Comparison of ENCODE assay signal across 12 cellular contexts in the genomic region with DNA sequence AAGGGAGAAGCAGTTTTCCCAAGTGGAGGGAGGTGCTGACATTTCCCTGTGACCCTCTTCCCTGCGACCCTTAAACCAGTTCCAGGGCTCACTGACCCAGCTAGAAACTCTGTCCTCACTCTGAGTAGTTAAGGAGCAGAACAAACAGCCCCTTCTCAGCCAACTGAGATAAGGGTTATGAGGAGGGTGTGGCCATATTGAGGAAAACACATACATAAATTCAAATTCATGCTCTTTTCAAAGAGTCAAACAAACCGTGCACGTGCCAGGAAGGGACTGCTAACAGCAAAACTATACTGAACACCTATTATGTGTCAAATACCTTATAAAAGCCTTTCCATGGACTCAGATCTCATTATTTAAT. TPM values are rescaled to one million over a fixed set of nuclear protein-coding genes. Genes with fewer than 3 reads are reported as not detected.
DNase-seq lines count a peak whose midpoint lies in the region; ATAC-seq, FAIRE-seq and TF ChIP-seq lines count a peak whose summit lies in the region.
"Had no signal": no experiment of that assay in that cellular context is flagged by ENCODE, and none has a peak within 500 bp of the region (broad histone marks: within the 10 kb centered on the region; RNA-seq: fewer than 3 reads in every experiment).

No MANE protein-coding gene starts in this region.

- DNase-seq in K562 (ENCODE audit: extremely low read depth in 1 of 4, low spot score in 3 of 4): peak in 2 of 4 experiments; percentile 35 to 50
- DNase-seq in omental fat pad (ENCODE audit: low spot score): no peak
- DNase-seq in posterior vena cava (ENCODE audit: low spot score): no peak
- no peak for DNase-seq in dermis blood vessel endothelial cell
- no peak for DNase-seq in DMS153 (lab: John Stamatoyannopoulos, UW)

- H3K27me3 ChIP-seq in BLaER1 treated with 17β-estradiol and CSF1 and Interleukin-3, amounts not matched to agents 10 nM and 100 nM: no peaks in the 10 kb centered on the region
- H3K27me3 ChIP-seq in Loucy (ENCODE audit: insufficient read depth, low read length, poor library complexity, severe bottlenecking) (no peaks in the 10 kb centered on the region), K562 (ENCODE audit: control insufficient read depth in 2 of 2, insufficient read depth in 2 of 2, low read length in 2 of 2) (no peaks in the 10 kb centered on the region)

- peak overlapping the region in 4 of 11 experiments; percentile 14 to 26 (median 19); a peak in 4 of 22 replicates for H3K9ac ChIP-seq in BLaER1 treated with 17β-estradiol and CSF1 and Interleukin-3, amounts not matched to agents 10 nM and 100 nM
- H3K9ac ChIP-seq in Loucy (ENCODE audit: low read depth, low read length, poor library complexity, severe bottlenecking) (peak overlapping the region; percentile 23), K562 (ENCODE audit: insufficient read depth in 1 of 2, low read depth in 2 of 2, low read length in 2 of 2) (no peak overlapping the region; a peak in 1 of 4 replicates)

- peak; percentile 65 for ATAC-seq in K562
- ATAC-seq in omental fat pad (ENCODE audit: low FRiP score): peak; percentile 33
- no peak for ATAC-seq in HG03571 (IDR thresholded peaks at IDR 0.05; ENCODE audit: unreplicated experiment)

- no peaks in the 10 kb centered on the region for H3K9me2 ChIP-seq in Loucy (replicated peaks; ENCODE audit: low read depth, low read length)

- H3K4me2 ChIP-seq in BLaER1 treated with 17β-estradiol and CSF1 and Interleukin-3, amounts not matched to agents 10 nM and 100 nM: peak overlapping the region; percentile 1 to 98 (median 25); a peak in 19 of 22 replicates
- H3K4me2 ChIP-seq in Loucy (ENCODE audit: low read depth, low read length, poor library complexity, severe bottlenecking) (peak overlapping the region; percentile 29), K562 (ENCODE audit: insufficient read depth, low read length) (peak overlapping the region; percentile 20; the same call in 1 of the 2 replicates)

- peaks cover 0 to 45% (median 7%) of the 10 kb centered on the region in 11 experiments; a peak in 8 of 22 replicates for H3K36me3 ChIP-seq in BLaER1 treated with 17β-estradiol and CSF1 and Interleukin-3, amounts not matched to agents 10 nM and 100 nM
- no peaks in the 10 kb centered on the region for H3K36me3 ChIP-seq in Loucy (ENCODE audit: insufficient read depth, low read length)
- H3K36me3 ChIP-seq in K562 (ENCODE audit: control insufficient read depth, insufficient read depth, low read length): no peaks in the 10 kb centered on the region; the same call in 2 of the 3 replicates

- TF ChIP-seq EP300 in K562 (IDR thresholded peaks at IDR 0.05; ENCODE audit: low read length): no peak

- CTCF ChIA-PET in K562 (lab: Yijun Ruan, JAX; ENCODE audit: low intra/inter-chr PET ratio): no interaction called here

- intact Hi-C loops in K562 (cut with micrococcal nuclease) (loop anchor here (2.0 kb wide), 1 partner anchor 54 kb away; no protein-coding TSS in a partner anchor), posterior vena cava (cut with DNase I) (no loop called here)

- no TSS peak for BruUV-seq in K562 (replicated peaks; lab: Mats Ljungman, UMichigan)

- WGBS in K562 (ENCODE audit: insufficient coverage, low coverage, missing lambda C conversion rate): 4% methylated on average over 3 of the region's 3 CpGs

- in situ Hi-C loops in K562 (cut with MboI): no loop called here

- peak overlapping the region in 4 of 11 experiments; percentile 6 to 35 (median 17); a peak in 5 of 22 replicates for H3K27ac ChIP-seq in BLaER1 treated with 17β-estradiol and CSF1 and Interleukin-3, amounts not matched to agents 10 nM and 100 nM
- H3K27ac ChIP-seq in K562 (ENCODE audit: extremely low read depth, low read depth, low read length): no peak overlapping the region
- H3K27ac ChIP-seq: SK-N-MC had no signal

- H4K20me1 ChIP-seq in BLaER1 treated with 17β-estradiol and CSF1 and Interleukin-3, amounts not matched to agents 10 nM and 100 nM: peaks cover 0 to 23% (median 8%) of the 10 kb centered on the region in 11 experiments; a peak in 10 of 22 replicates
- H4K20me1 ChIP-seq in Loucy (ENCODE audit: insufficient read depth, low read length, poor library complexity, severe bottlenecking) (peaks cover 8% of the 10 kb centered on the region), K562 (replicated peaks; ENCODE audit: control insufficient read depth, insufficient read depth, low read length) (peaks cover 17% of the 10 kb centered on the region)

- POLR2A ChIA-PET in K562 (lab: Yijun Ruan, JAX): interaction anchor here (1.1 to 1.5 kb wide), 3 partner anchors 11 to 30 kb away, joined by 3 to 5 read pairs (median 3); no protein-coding TSS in a partner anchor

- peaks cover 85 to 97% (median 93%) of the 10 kb centered on the region in 10 experiments for H3K4me1 ChIP-seq in BLaER1 treated with 17β-estradiol and CSF1 and Interleukin-3, amounts not matched to agents 10 nM and 100 nM
- H3K4me1 ChIP-seq in Loucy (ENCODE audit: insufficient read depth, low read length, poor library complexity, severe bottlenecking): peaks cover 47% of the 10 kb centered on the region
- H3K4me1 ChIP-seq in K562 (replicated peaks in 1 of 2; ENCODE audit: control insufficient read depth in 2 of 2, insufficient read depth in 2 of 2, low read length in 2 of 2): peaks cover 14 to 27% of the 10 kb centered on the region in 2 experiments

- no peaks in the 10 kb centered on the region for H3K9me1 ChIP-seq in K562 (ENCODE audit: control insufficient read depth, insufficient read depth, low read length)

- TF ChIP-seq CTCF in Loucy (conservative IDR thresholded peaks at IDR 0.05; ENCODE audit: low read length): no peak
- TF ChIP-seq CTCF in K562 (IDR thresholded peaks at IDR 0.05 in 2 of 3, conservative IDR thresholded peaks at IDR 0.05 in 1 of 3; ENCODE audit: insufficient read depth in 2 of 3, low read depth in 1 of 3, low read length in 3 of 3): no peak
- TF ChIP-seq CTCF in omental fat pad (IDR thresholded peaks at IDR 0.05): no peak

- no peak for TF ChIP-seq POLR2A in K562 (conservative IDR thresholded peaks at IDR 0.05)

- FAIRE-seq in K562 (lab: Jason Lieb, UNC): peak; percentile 44
- FAIRE-seq: GM18507, H54 had no signal

- no peak overlapping the region for H2AFZ ChIP-seq in Loucy (ENCODE audit: low read length)
- H2AFZ ChIP-seq in K562 (ENCODE audit: low read depth, low read length): peak overlapping the region; percentile 40; the same call in 1 of the 2 replicates

- H3K9me3 ChIP-seq in BLaER1 treated with 17β-estradiol and CSF1 and Interleukin-3, amounts not matched to agents 10 nM and 100 nM (replicated peaks in 1 of 11): no peaks in the 10 kb centered on the region
- H3K9me3 ChIP-seq in Loucy (ENCODE audit: insufficient read depth, low read depth, low read length) (no peaks in the 10 kb centered on the region), K562 (replicated peaks; ENCODE audit: control insufficient read depth, insufficient read depth, low read depth, low read length) (no peaks in the 10 kb centered on the region)

- TF ChIP-seq RAD21 in K562 (CRISPR knock-in tag; conservative IDR thresholded peaks at IDR 0.05 in 1 of 2, IDR thresholded peaks at IDR 0.05 in 1 of 2): no peak

- no peak overlapping the region for H3K4me3 ChIP-seq in BLaER1 treated with 17β-estradiol and CSF1 and Interleukin-3, amounts not matched to agents 10 nM and 100 nM
- H3K4me3 ChIP-seq in Loucy (ENCODE audit: low read length, poor library complexity, severe bottlenecking) (no peak overlapping the region), K562 (no peak overlapping the region)
- H3K4me3 ChIP-seq: SK-N-MC, skin epidermis had no signal

- H3K79me2 ChIP-seq in Loucy (ENCODE audit: insufficient read depth, low read length): peaks cover 51% of the 10 kb centered on the region
- H3K79me2 ChIP-seq in K562 (ENCODE audit: control insufficient read depth, insufficient read depth, low read length): peaks cover 5% of the 10 kb centered on the region; the same call in 2 of the 3 replicates

- no peaks in the 10 kb centered on the region for H3F3A ChIP-seq in Loucy (ENCODE audit: low read depth)

TF ChIP-seq in K562, 482 proteins besides CTCF, POLR2A, EP300 and RAD21 (continues in another document):
- TF ChIP-seq BHLHE40 (IDR thresholded peaks at IDR 0.05; ENCODE audit: low read length): peak; percentile 88

RNA-seq across cellular contexts. Expression of a gene that starts 4.9 kb away (rescaled TPM):
- 30.2 and 45.5 TPM in 2 replicates for total RNA-seq in K562 (2011; cell fraction: chromatin; rRNA removed; ENCODE audit: low replicate concordance)
- total RNA-seq in K562 (2011; cell fraction: nucleolus; rRNA removed): 25.4 and 26.7 TPM in 2 replicates
- 26.6 and 27.0 TPM in 2 replicates for total RNA-seq in K562 (2011; cell fraction: nucleoplasm; rRNA removed)
- total RNA-seq in K562 (2014; rRNA removed): 5.3 and 8.1 TPM in 2 replicates
- 3.7 and 3.9 TPM in 2 replicates for total RNA-seq in K562 (2014; rRNA removed; fragmentation: Illumina TruSeq; extraction: Trizol)
- 2.6 and 2.7 TPM in 2 replicates for total RNA-seq in K562 (2015; rRNA removed; fragmentation: Illumina TruSeq; extraction: Trizol)
- total RNA-seq in K562 (2021): 16.9 and 20.5 TPM in 2 replicates
- polyA plus RNA-seq in K562 (2011; rRNA removed): 1.4 and 3.4 TPM in 2 replicates
- polyA plus RNA-seq in K562 (2011; cell fraction: cytosol; rRNA removed): 2.0 and 2.3 TPM in 2 replicates
- 8.0 and 8.2 TPM in 2 replicates for polyA plus RNA-seq in K562 (2011; cell fraction: nucleus; rRNA removed)
- polyA plus RNA-seq in K562 (2012): 5.2 and 92.5 TPM in 2 replicates
- 11.1 and 14.0 TPM in 2 replicates for polyA plus RNA-seq in K562 (2014; fragmentation: Illumina TruSeq; extraction: Trizol)
- under 1 TPM; 0.29 to 0.37 TPM for polyA plus RNA-seq in K562 (2014; fragmentation: Nextera tagmentation; extraction: Ambion mirVana)
- 6.5 and 6.7 TPM in 2 replicates for polyA plus RNA-seq in K562 (2014; rRNA removed)
- polyA minus RNA-seq in K562 (2011; rRNA and poly(A)+ RNA removed): 3.1 and 3.8 TPM in 2 replicates
- 1.9 and 4.6 TPM in 2 replicates for polyA minus RNA-seq in K562 (2011; cell fraction: cytosol; rRNA and poly(A)+ RNA removed)
- 6.1 and 8.6 TPM in 2 replicates for polyA minus RNA-seq in K562 (2011; cell fraction: nucleus; rRNA and poly(A)+ RNA removed)
- total RNA-seq in omental fat pad: 10 to 100 TPM; 22.6 to 86.1 (median 71.5) TPM
- total RNA-seq in posterior vena cava: 10 to 100 TPM; 23.8 to 32.4 TPM
- total RNA-seq in dermis blood vessel endothelial cell: 2.0 and 3.6 TPM in 2 replicates
